Comparison of ENCODE assay signal across 16 cellular contexts in genomic region chr2:140506606-140507005, GRCh38.
DNase-seq lines count a peak whose midpoint lies in the region; ATAC-seq and TF ChIP-seq lines count a peak whose summit lies in the region.
"Had no signal": no experiment of that assay in that cellular context is flagged by ENCODE, and none has a peak within 500 bp of the region (broad histone marks: within the 10 kb centered on the region; RNA-seq: fewer than 3 reads in every experiment).

No MANE protein-coding gene starts in this region.

- no peaks in the 10 kb centered on the region for H3K79me2 ChIP-seq in GM23248 (ENCODE audit: insufficient read depth)

- ATAC-seq in body of pancreas (no peak), left cardiac atrium (no peak)
- ATAC-seq: left ventricle myocardium superior had no signal

- H3K36me3 ChIP-seq in GM23248 (ENCODE audit: low read depth) (no peaks in the 10 kb centered on the region), body of pancreas (replicated peaks in 1 of 2; ENCODE audit: insufficient read depth in 1 of 2, low read depth in 2 of 2) (no peaks in the 10 kb centered on the region)

- no peak overlapping the region for H3K9ac ChIP-seq in GM23248

- H3K27me3 ChIP-seq in GM23248 (replicated peaks; ENCODE audit: insufficient read depth) = no peaks in the 10 kb centered on the region
- no peaks in the 10 kb centered on the region for H3K27me3 ChIP-seq in body of pancreas

- H3K9me2 ChIP-seq in GM23248 (ENCODE audit: insufficient read depth) = no peaks in the 10 kb centered on the region

- TF ChIP-seq CTCF in retinal pigment epithelial cell (conservative IDR thresholded peaks at IDR 0.05; ENCODE audit: low read depth, low read length) = no peak
- TF ChIP-seq CTCF in body of pancreas (IDR thresholded peaks at IDR 0.05) = no peak

- TF ChIP-seq POLR2A in body of pancreas (IDR thresholded peaks at IDR 0.05) = no peak

- 0 out of 2 replicates have a peak, but pooled peaks cover 5% of the 10 kb centered on the region for H3F3A ChIP-seq in GM23248 (ENCODE audit: insufficient read depth)

- WGBS in GM23248 (ENCODE audit: low coverage in 1 of 2, low lambda C conversion rate in 2 of 2, missing lambda C conversion rate in 2 of 2), 2 experiments = 35 to 38% methylated on average over 2 of the region's 2 CpGs
- 84 to 91% methylated on average over 2 of the region's 2 CpGs for WGBS in body of pancreas, 2 donors

- intact Hi-C loops in body of pancreas (cut with DNase I) = no loop called here
- intact Hi-C loops in left cardiac atrium (cut with DNase I) = no loop called here

- H3K4me1 ChIP-seq in GM23248 (ENCODE audit: insufficient read depth) = peaks cover 16% of the 10 kb centered on the region
- no peaks in the 10 kb centered on the region for H3K4me1 ChIP-seq in body of pancreas

- in situ Hi-C loops in GM23248 (cut with MboI) = no loop called here

- H3K4me2 ChIP-seq in GM23248 (ENCODE audit: unreplicated experiment) = no peak overlapping the region

- H2AFZ ChIP-seq in GM23248 = no peak overlapping the region

- no peak overlapping the region for H3K4me3 ChIP-seq in GM23248
- H3K4me3 ChIP-seq in retinal pigment epithelial cell (ENCODE audit: low read length) = no peak overlapping the region
- H3K4me3 ChIP-seq in body of pancreas = no peak overlapping the region

- H3K27ac ChIP-seq in GM23248 (no peak overlapping the region), body of pancreas (no peak overlapping the region)

- peak; percentile 90 for DNase-seq in GM23248
- DNase-seq in RPMI7951 (ENCODE audit: low read depth) = peak; percentile 22
- peak; percentile 91 for DNase-seq in fibroblast of gingiva (ENCODE audit: low read depth)
- DNase-seq in retinal pigment epithelial cell (ENCODE audit: low read depth) = peak; percentile 6
- DNase-seq in activated CD8-positive, alpha-beta memory T cell treated with anti-CD3 and anti-CD28 coated beads, Interleukin-2, amount 50 U/mL, for 48 hours = no peak
- no peak for DNase-seq in HT-29 (ENCODE audit: low spot score)
- DNase-seq in body of pancreas = no peak
- no peak for DNase-seq in left cardiac atrium
- DNase-seq: activated CD4-positive, alpha-beta T cell treated with anti-CD3 and anti-CD28 coated beads for 1 hour; activated CD8-positive, alpha-beta memory T cell treated with anti-CD3 and anti-CD28 coated beads, Interleukin-2, amount 50 U/mL, for 4 hours; GF-D8; hypothalamus; left ventricle myocardium superior; MV-4-11; NCI-H2081 treated with DMSO at 0.1 percent for 48 hours; NCI-H82 had no signal

- H3K9me3 ChIP-seq in GM23248 (ENCODE audit: low read depth) (no peaks in the 10 kb centered on the region), body of pancreas (no peaks in the 10 kb centered on the region)

- no peaks in the 10 kb centered on the region for H4K20me1 ChIP-seq in GM23248 (ENCODE audit: insufficient read depth)

Comparison
In these comparisons a context has a peak if more than half of its experiments do, and no peak if none do; other contexts are left out.
1. DNase-seq: peak in GM23248 (single experiment), RPMI7951 (single experiment), fibroblast of gingiva (single experiment) and retinal pigment epithelial cell (single experiment); none in activated CD8-positive, alpha-beta memory T cell treated with anti-CD3 and anti-CD28 coated beads, Interleukin-2, amount 50 U/mL, for 48 hours (single experiment), HT-29 (single experiment), body of pancreas (0 of 4) and left cardiac atrium (single experiment).